In the genomic region with DNA sequence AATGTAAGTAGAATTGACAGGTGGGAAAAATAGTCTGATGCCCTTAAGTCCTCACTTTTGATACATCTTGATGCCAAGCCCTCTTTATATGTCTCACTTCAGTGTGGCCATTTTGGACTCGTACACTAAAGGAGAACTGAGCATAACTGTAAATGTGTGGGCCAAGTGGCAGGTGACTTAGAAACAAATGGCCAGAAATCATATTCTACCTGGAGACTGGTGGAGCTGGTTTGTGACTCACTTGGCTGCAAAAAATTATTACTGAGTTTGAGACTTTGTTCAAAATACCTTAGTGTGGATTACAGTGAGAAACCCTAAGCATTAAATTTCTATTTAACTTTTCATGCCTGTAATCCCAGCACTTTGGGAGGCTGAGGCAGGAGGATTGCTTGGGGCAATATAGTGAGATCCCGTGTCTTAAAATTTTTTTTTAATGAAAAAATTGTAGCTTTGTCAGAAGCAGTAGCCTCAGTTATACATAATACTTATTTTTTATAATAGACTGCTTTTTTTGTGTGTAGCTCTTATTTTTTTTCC, we compare ENCODE assay signal across 1 cellular context.
TF ChIP-seq lines count a peak whose summit lies in the region.

No MANE protein-coding gene starts in this region.

TF ChIP-seq in K562, 482 proteins besides CTCF, POLR2A, EP300 and RAD21 (continued from another document):
- TF ChIP-seq, protein P1, sequence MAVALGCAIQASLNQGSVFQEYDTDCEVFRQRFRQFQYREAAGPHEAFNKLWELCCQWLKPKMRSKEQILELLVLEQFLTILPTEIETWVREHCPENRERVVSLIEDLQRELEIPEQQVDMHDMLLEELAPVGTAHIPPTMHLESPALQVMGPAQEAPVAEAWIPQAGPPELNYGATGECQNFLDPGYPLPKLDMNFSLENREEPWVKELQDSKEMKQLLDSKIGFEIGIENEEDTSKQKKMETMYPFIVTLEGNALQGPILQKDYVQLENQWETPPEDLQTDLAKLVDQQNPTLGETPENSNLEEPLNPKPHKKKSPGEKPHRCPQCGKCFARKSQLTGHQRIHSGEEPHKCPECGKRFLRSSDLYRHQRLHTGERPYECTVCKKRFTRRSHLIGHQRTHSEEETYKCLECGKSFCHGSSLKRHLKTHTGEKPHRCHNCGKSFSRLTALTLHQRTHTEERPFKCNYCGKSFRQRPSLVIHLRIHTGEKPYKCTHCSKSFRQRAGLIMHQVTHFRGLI (CRISPR knock-in tag; IDR thresholded peaks at IDR 0.05): no peak
- TF ChIP-seq THRAP3 (IDR thresholded peaks at IDR 0.05; ENCODE audit: borderline replicate concordance): no peak
- no peak for TF ChIP-seq STAT5A (IDR thresholded peaks at IDR 0.05; ENCODE audit: borderline replicate concordance, low read length)
- no peak for TF ChIP-seq GATAD2B (IDR thresholded peaks at IDR 0.05; ENCODE audit: borderline replicate concordance)
- TF ChIP-seq POLR2G (IDR thresholded peaks at IDR 0.05; ENCODE audit: low read depth, low read length): 0 out of 2 replicates have a peak, but pooled peaks have one; percentile 13
